In the genomic region with DNA sequence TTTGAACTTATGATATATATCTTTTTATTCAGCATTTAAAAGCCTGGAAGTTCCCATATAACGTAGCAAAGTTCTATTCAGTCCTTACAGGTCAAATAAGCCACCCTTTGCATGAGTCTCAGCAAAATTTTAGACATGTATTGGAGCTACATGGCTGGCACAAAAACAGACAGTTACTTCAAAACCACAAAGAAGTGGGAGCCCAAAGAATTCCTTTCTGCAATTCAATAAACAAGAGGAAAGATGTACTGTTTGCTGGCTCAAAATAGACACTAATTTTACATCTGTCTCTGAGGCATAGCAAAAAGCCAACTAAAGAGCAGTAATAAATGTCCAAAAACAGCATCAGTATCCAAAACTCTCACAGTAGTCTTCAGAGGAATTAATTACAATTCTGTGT, we compare ENCODE assay signal across 15 cellular contexts.
"Had no signal": no experiment of that assay in that cellular context is flagged by ENCODE, and none has a peak within 500 bp of the region (broad histone marks: within the 10 kb centered on the region; RNA-seq: fewer than 3 reads in every experiment).

No MANE protein-coding gene starts in this region.

- H3K9me3 ChIP-seq: breast epithelium, esophagus squamous epithelium, heart right ventricle, pancreas had no signal

- H3K36me3 Mint-ChIP-seq: activated naive CD4-positive, alpha-beta T cell treated with anti-CD3 and anti-CD28 coated beads, Interleukin-2, amount 50 U/mL, for 72 hours had no signal

- ATAC-seq: activated CD4-positive, CD25-positive, alpha-beta regulatory T cell treated with anti-CD3 and anti-CD28 coated beads, Interleukin-2, amount 50 U/mL, for 24 hours; activated naive CD4-positive, alpha-beta T cell treated with anti-CD3 and anti-CD28 coated beads, Interleukin-2, amount 50 U/mL, for 72 hours; heart right ventricle; left lobe of liver; pancreas had no signal

- H3K4me1 ChIP-seq: breast epithelium, pancreas had no signal

- H3K9me3 Mint-ChIP-seq: activated naive CD4-positive, alpha-beta T cell treated with anti-CD3 and anti-CD28 coated beads, Interleukin-2, amount 50 U/mL, for 72 hours; neural progenitor cell; T-helper 2 cell treated with Interferon-gamma antibody and Interleukin-4, amounts not matched to agents 5 μg/mL and 100 μg/mL, for 36 hours; type B pancreatic cell had no signal

- H3K4me3 ChIP-seq: breast epithelium, esophagus squamous epithelium, heart right ventricle, neural progenitor cell, pancreas, skin epidermis had no signal

- H3K9ac ChIP-seq: neural progenitor cell had no signal

- H3K27me3 ChIP-seq: breast epithelium, esophagus squamous epithelium, heart right ventricle, neural progenitor cell, pancreas had no signal

- H3K27ac Mint-ChIP-seq: activated naive CD4-positive, alpha-beta T cell treated with anti-CD3 and anti-CD28 coated beads, Interleukin-2, amount 50 U/mL, for 72 hours; T-helper 2 cell treated with Interferon-gamma antibody and Interleukin-4, amounts not matched to agents 5 μg/mL and 100 μg/mL, for 36 hours; type B pancreatic cell had no signal

- H3K27ac ChIP-seq: neural progenitor cell, pancreas, skin epidermis had no signal

- H3K36me3 ChIP-seq: breast epithelium, esophagus squamous epithelium, pancreas had no signal

- DNase-seq: activated effector memory CD4-positive, alpha-beta T cell treated with anti-CD3 and anti-CD28 coated beads, Interleukin-2, amount 50 U/mL, for 16 hours; activated T-cell treated with anti-CD3 and anti-CD28 coated beads, Interleukin-2, amount 50 U/mL, for 1 hour; aorta; esophagus squamous epithelium; heart right ventricle; pancreas; SW 1271 had no signal

- H3K4me3 Mint-ChIP-seq: T-helper 2 cell treated with Interferon-gamma antibody and Interleukin-4, amounts not matched to agents 5 μg/mL and 100 μg/mL, for 36 hours; type B pancreatic cell had no signal
